23 cellular contexts compared by ENCODE assay signal in genomic region chr12:1732914-1733313, GRCh38.
"Had no signal": no experiment of that assay in that cellular context is flagged by ENCODE, and none has a peak within 500 bp of the region (broad histone marks: within the 10 kb centered on the region; RNA-seq: fewer than 3 reads in every experiment).

No MANE protein-coding gene starts in this region.

- H3K27ac Mint-ChIP-seq: activated CD4-positive, alpha-beta memory T cell treated with anti-CD3 and anti-CD28 coated beads for 36 hours; activated CD4-positive, alpha-beta T cell treated with anti-CD3 and anti-CD28 coated beads, Interleukin-2, amount 10 ng/mL, durations not matched to agents 7 days and 5 days; activated naive CD8-positive, alpha-beta T cell had no signal

- DNase-seq: activated CD4-positive, alpha-beta memory T cell treated with anti-CD3 and anti-CD28 coated beads for 36 hours; activated CD4-positive, alpha-beta T cell treated with anti-CD3 and anti-CD28 coated beads, Interleukin-2, amount 10 ng/mL, durations not matched to agents 7 days and 5 days; activated CD4-positive, CD25-positive, alpha-beta regulatory T cell; activated CD8-positive, alpha-beta memory T cell treated with anti-CD3 and anti-CD28 coated beads, Interleukin-2, amount 50 U/mL, for 48 hours; activated naive CD4-positive, alpha-beta T cell; activated T-cell treated with anti-CD3 and anti-CD28 coated beads, Interleukin-2, amount 50 U/mL, for 1 hour; amniotic stem cell; body of pancreas; central memory CD4-positive, alpha-beta T cell; KG1; NCI-H1092; NCI-H1417; NCI-H1694; NCI-H2029; NCI-H2107; NCI-H2171 treated with DMSO at 0.1 percent for 48 hours; NCI-H226; NCI-H526; NCI-H82; SIG-M5; T1000 had no signal

- H3K36me3 ChIP-seq: ascending aorta had no signal

- H3K4me3 ChIP-seq: ascending aorta, body of pancreas had no signal

- H3K9me3 Mint-ChIP-seq: activated CD4-positive, alpha-beta T cell treated with anti-CD3 and anti-CD28 coated beads, Interleukin-2, amount 10 ng/mL, durations not matched to agents 7 days and 5 days had no signal

- H3K27me3 Mint-ChIP-seq: activated CD4-positive, alpha-beta memory T cell treated with anti-CD3 and anti-CD28 coated beads for 36 hours; activated CD4-positive, alpha-beta T cell treated with anti-CD3 and anti-CD28 coated beads, Interleukin-2, amount 10 ng/mL, durations not matched to agents 7 days and 5 days; activated naive CD8-positive, alpha-beta T cell had no signal

- H3K9me3 ChIP-seq: ascending aorta, body of pancreas had no signal

- H3K27ac ChIP-seq: ascending aorta had no signal

- H3K4me3 Mint-ChIP-seq: activated CD4-positive, alpha-beta memory T cell treated with anti-CD3 and anti-CD28 coated beads for 36 hours; activated CD4-positive, alpha-beta T cell treated with anti-CD3 and anti-CD28 coated beads, Interleukin-2, amount 10 ng/mL, durations not matched to agents 7 days and 5 days; activated naive CD8-positive, alpha-beta T cell had no signal

- H3K27me3 ChIP-seq: ascending aorta, body of pancreas had no signal

- ATAC-seq: body of pancreas had no signal
